10 cellular contexts compared by ENCODE assay signal in genomic region chr13:103282571-103283450, GRCh38.
DNase-seq lines count a peak whose midpoint lies in the region; ATAC-seq, FAIRE-seq and TF ChIP-seq lines count a peak whose summit lies in the region.
"Had no signal": no experiment of that assay in that cellular context is flagged by ENCODE, and none has a peak within 500 bp of the region (broad histone marks: within the 10 kb centered on the region; RNA-seq: fewer than 3 reads in every experiment).

No MANE protein-coding gene starts in this region.

- H3K27me3 ChIP-seq in H1 (replicated peaks in 1 of 4; ENCODE audit: control insufficient read depth in 3 of 4, extremely low read depth in 1 of 4, insufficient read depth in 3 of 4, low read length in 3 of 4) (no peaks in the 10 kb centered on the region), pancreas (no peaks in the 10 kb centered on the region)

- no peak overlapping the region for H2BK15ac ChIP-seq in H1 (ENCODE audit: low read length)

- H3K4me2 ChIP-seq in H1 (ENCODE audit: insufficient read depth in 1 of 2, low read depth in 2 of 2, low read length in 2 of 2), result no peak overlapping the region

- no peak overlapping the region for H3K4ac ChIP-seq in H1 (replicated peaks; ENCODE audit: insufficient read length, low read depth, low read length)

- intact Hi-C loops in pancreas (cut with DNase I), result no loop called here

- no peaks in the 10 kb centered on the region for H3K4me1 ChIP-seq in H1 (replicated peaks in 1 of 4; ENCODE audit: control insufficient read depth in 3 of 4, insufficient read depth in 4 of 4, low read length in 3 of 4)
- H3K4me1 ChIP-seq in pancreas, result no peaks in the 10 kb centered on the region

- no peaks in the 10 kb centered on the region for H3K36me3 ChIP-seq in H1 (ENCODE audit: control insufficient read depth in 2 of 4, insufficient read depth in 4 of 4, low read length in 3 of 4)
- no peaks in the 10 kb centered on the region for H3K36me3 ChIP-seq in pancreas

- no peak overlapping the region for H4K8ac ChIP-seq in H1 (ENCODE audit: extremely low read depth, insufficient read depth, low read length)

- H2AFZ ChIP-seq in H1 (ENCODE audit: low read length), result peak overlapping the region; percentile 55; the same call in 1 of the 2 replicates

- no peak for TF ChIP-seq CTCF in H1 (IDR thresholded peaks at IDR 0.05; ENCODE audit: control extremely low read depth in 1 of 3, insufficient read depth in 1 of 3, low read depth in 1 of 3, low read length in 3 of 3)
- TF ChIP-seq CTCF in pancreas (IDR thresholded peaks at IDR 0.05), result no peak

- H3K23me2 ChIP-seq in H1 (ENCODE audit: low read depth, low read length), result no peaks in the 10 kb centered on the region

- no peaks in the 10 kb centered on the region for H3K79me2 ChIP-seq in H1 (ENCODE audit: control insufficient read depth in 1 of 2, insufficient read depth in 2 of 2, low read length in 2 of 2)

- no peak overlapping the region for H4K5ac ChIP-seq in H1 (ENCODE audit: insufficient read length, low read depth, low read length)

- POLR2A ChIA-PET in H1 (lab: Charles Lee; ENCODE audit: partially characterized antibody), result interaction anchor here (1.5 kb wide), 1 partner anchor 9 kb away, joined by 4 read pairs; no protein-coding TSS in a partner anchor

- TF ChIP-seq POLR2A in H1 (IDR thresholded peaks at IDR 0.05; ENCODE audit: control extremely low read depth in 1 of 2, low read depth in 2 of 2, low read length in 2 of 2), result no peak

- DNase-seq in HS-27A (ENCODE audit: low read depth) (peak; percentile 62), H1 (ENCODE audit: low read depth in 1 of 2, low spot score in 2 of 2) (no peak), pancreas (no peak), NCI-H2171 (lab: John Stamatoyannopoulos, UW) (no peak), amygdala (lab: John Stamatoyannopoulos, UW) (no peak)
- DNase-seq: H9, Karpas-422 had no signal

- no peaks in the 10 kb centered on the region for H4K20me1 ChIP-seq in H1 (replicated peaks in 1 of 2; ENCODE audit: control insufficient read depth in 1 of 2, insufficient read depth in 2 of 2, low read length in 2 of 2)

- no peak overlapping the region for H3K23ac ChIP-seq in H1 (ENCODE audit: insufficient read length)

- H3K9me3 ChIP-seq in H1 (ENCODE audit: insufficient read depth in 2 of 2, low read depth in 1 of 2, low read length in 1 of 2), result no peaks in the 10 kb centered on the region
- no peaks in the 10 kb centered on the region for H3K9me3 ChIP-seq in pancreas

- TF ChIP-seq RAD21 in H1 (IDR thresholded peaks at IDR 0.05 in 1 of 2, conservative IDR thresholded peaks at IDR 0.05 in 1 of 2; ENCODE audit: low read depth in 2 of 2, low read length in 2 of 2), result no peak

- H3K79me1 ChIP-seq in H1 (ENCODE audit: low read depth, low read length), result no peaks in the 10 kb centered on the region

- CTCF ChIA-PET in H1 (lab: Charles Lee; ENCODE audit: partially characterized antibody), result no interaction called here

- H2BK20ac ChIP-seq in H1 (ENCODE audit: low read length), result no peak overlapping the region

- no peak overlapping the region for H2AK5ac ChIP-seq in H1 (ENCODE audit: low read depth, low read length)

- H2BK5ac ChIP-seq in H1 (ENCODE audit: low read depth, low read length), result no peak overlapping the region

- H2BK12ac ChIP-seq in H1 (ENCODE audit: low read depth, low read length), result no peak overlapping the region

- no peak overlapping the region for H3K18ac ChIP-seq in H1 (ENCODE audit: extremely low read depth, low read length)

- no peak overlapping the region for H3K56ac ChIP-seq in H1 (replicated peaks; ENCODE audit: insufficient read length, low read depth, low read length)

- 83% methylated on average over 14 of the region's 14 CpGs; no CpG with 5 or more reads in 1 of the 2 experiments for WGBS in H1 (ENCODE audit: extremely low coverage in 1 of 2, insufficient coverage in 1 of 2, insufficient read length in 1 of 2, insufficient replicate concordance in 2 of 2, low coverage in 1 of 2, low lambda C conversion rate in 2 of 2, missing lambda C conversion rate in 1 of 2), 2 experiments
- WGBS in pancreas, 2 donors, result 16 to 26% methylated on average over 14 of the region's 14 CpGs

- H3K4me3 ChIP-seq in H1 (ENCODE audit: extremely low read depth in 1 of 4, insufficient read depth in 2 of 4, low read depth in 3 of 4, low read length in 4 of 4) (no peak overlapping the region), pancreas (no peak overlapping the region)

- H3K9ac ChIP-seq in H1 (replicated peaks in 1 of 4; ENCODE audit: extremely low read depth in 1 of 4, low read depth in 3 of 4, low read length in 3 of 4), result no peak overlapping the region

- H2BK120ac ChIP-seq in H1 (replicated peaks; ENCODE audit: low read depth, low read length), result no peak overlapping the region

- ATAC-seq in GM18907 (IDR thresholded peaks at IDR 0.05; ENCODE audit: unreplicated experiment), result peak; percentile 47
- peak in 3 of 4 donors; percentile 61 to 75 (median 71) for ATAC-seq in pancreas
- ATAC-seq in HG03442 (IDR thresholded peaks at IDR 0.05; ENCODE audit: unreplicated experiment), result no peak
- ATAC-seq in GM21529 (IDR thresholded peaks at IDR 0.05; ENCODE audit: unreplicated experiment), result no peak

- TF ChIP-seq EP300 in H1 (IDR thresholded peaks at IDR 0.05; ENCODE audit: borderline replicate concordance in 1 of 2, low read depth in 2 of 2, low read length in 2 of 2), result no peak

- H3K27ac ChIP-seq in H1 (ENCODE audit: low read depth, low read length), result no peak overlapping the region
- H3K27ac ChIP-seq in pancreas, result peak overlapping the region in 1 of 4 donors; percentile 41

- no peak overlapping the region for H4K91ac ChIP-seq in H1 (replicated peaks; ENCODE audit: insufficient read length, low read length)

- no peak overlapping the region for H3K14ac ChIP-seq in H1 (ENCODE audit: insufficient read length)

- no peak for FAIRE-seq in H1 (lab: Jason Lieb, UNC)
- FAIRE-seq in pancreas (lab: Jason Lieb, UNC), result no peak

TF ChIP-seq in H1, 55 proteins besides CTCF, POLR2A, EP300 and RAD21 (continues in another document):
- TF ChIP-seq HDAC2 (IDR thresholded peaks at IDR 0.05; ENCODE audit: borderline replicate concordance in 1 of 2, low read depth in 2 of 2, low read length in 2 of 2), result no peak
- no peak for TF ChIP-seq EGR1 (IDR thresholded peaks at IDR 0.05; ENCODE audit: borderline replicate concordance, low read depth, low read length)
- no peak for TF ChIP-seq SP1 (IDR thresholded peaks at IDR 0.05; ENCODE audit: low read depth, low read length)
- TF ChIP-seq RBBP5 (IDR thresholded peaks at IDR 0.05; ENCODE audit: borderline replicate concordance, low read depth, low read length), result no peak
- no peak for TF ChIP-seq CREB1 (IDR thresholded peaks at IDR 0.05)
- no peak for TF ChIP-seq PHF8 (conservative IDR thresholded peaks at IDR 0.05; ENCODE audit: low read depth, low read length)

Comparison
In these comparisons a context has a peak if more than half of its experiments do, and no peak if none do; other contexts are left out.
1. ATAC-seq: peak in GM18907 (single experiment) and pancreas (3 of 4); none in HG03442 (single experiment) and GM21529 (single experiment).